ENCODE assay signal across 21 cellular contexts in the genomic region with DNA sequence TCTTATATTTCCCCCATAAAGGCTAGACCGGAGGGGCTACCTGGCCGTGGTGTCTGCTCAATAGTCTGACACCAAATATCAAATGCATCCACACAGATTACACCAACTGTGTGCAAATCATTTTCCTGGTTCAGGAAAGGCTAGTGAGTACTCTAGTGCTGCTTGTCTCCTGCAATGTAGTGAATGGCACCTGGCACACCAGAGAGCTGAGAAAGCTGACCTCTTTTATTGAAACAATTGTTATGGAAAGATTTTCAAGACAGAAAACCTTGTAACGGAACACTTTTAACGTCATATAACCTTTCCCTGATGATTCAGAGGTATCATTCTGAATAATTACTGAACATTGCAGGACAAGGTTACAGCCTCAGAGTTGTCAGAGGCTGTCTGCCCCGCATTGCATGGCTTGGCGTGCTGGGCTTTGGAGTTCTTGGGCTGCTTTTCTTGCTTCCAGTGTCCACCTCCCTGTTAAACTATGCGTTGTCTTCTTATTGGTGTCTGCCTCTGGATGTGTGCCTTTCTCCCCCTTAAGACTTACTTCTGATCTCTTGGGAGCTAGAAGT. TPM values are rescaled to one million over a fixed set of nuclear protein-coding genes. Genes with fewer than 3 reads are reported as not detected.
DNase-seq lines count a peak whose midpoint lies in the region; ATAC-seq and TF ChIP-seq lines count a peak whose summit lies in the region.
"Had no signal": no experiment of that assay in that cellular context is flagged by ENCODE, and none has a peak within 500 bp of the region (broad histone marks: within the 10 kb centered on the region; RNA-seq: fewer than 3 reads in every experiment).

No MANE protein-coding gene starts in this region.

- no peaks in the 10 kb centered on the region for H3K27me3 Mint-ChIP-seq in T-helper 2 cell treated with Interferon-gamma antibody and Interleukin-4, amounts not matched to agents 5 μg/mL and 100 μg/mL, for 36 hours (ENCODE audit: low read depth)
- no peaks in the 10 kb centered on the region for H3K27me3 Mint-ChIP-seq in activated T-helper 1 cell treated with anti-CD3 and anti-CD28 coated beads, Interleukin-12 subunit alpha, Interleukin-12 subunit beta, Interleukin-2, Interleukin-4 antibody, amounts not matched to agents 30 ng/mL and 10 ng/mL and 1 ng/mL, durations not matched to agents 14 hours and 24 hours and 36 hours (ENCODE audit: insufficient read depth)

- TF ChIP-seq POLR2A in spleen (IDR thresholded peaks at IDR 0.05) = no peak

- no peak overlapping the region for H3K4me3 ChIP-seq in spleen
- H3K4me3 ChIP-seq: heart right ventricle, skin epidermis, testis had no signal

- peaks cover 0 to 49% (median 3%) of the 10 kb centered on the region in 6 donors for H3K36me3 ChIP-seq in spleen

- no peak for ATAC-seq in HG02885 (IDR thresholded peaks at IDR 0.05; ENCODE audit: poor library complexity, unreplicated experiment)
- ATAC-seq: heart right ventricle had no signal

- peaks cover 41% of the 10 kb centered on the region for H3K4me1 Mint-ChIP-seq in T-helper 2 cell treated with Interferon-gamma antibody and Interleukin-4, amounts not matched to agents 5 μg/mL and 100 μg/mL, for 36 hours (ENCODE audit: low read depth)
- H3K4me1 Mint-ChIP-seq in activated T-helper 1 cell treated with anti-CD3 and anti-CD28 coated beads, Interleukin-12 subunit alpha, Interleukin-12 subunit beta, Interleukin-2, Interleukin-4 antibody, amounts not matched to agents 30 ng/mL and 10 ng/mL and 1 ng/mL, durations not matched to agents 14 hours and 24 hours and 36 hours (ENCODE audit: low read depth) = peaks cover 71% of the 10 kb centered on the region
- H3K4me1 Mint-ChIP-seq: CD14-positive monocyte had no signal

- no peaks in the 10 kb centered on the region for H3K27me3 ChIP-seq in spleen (replicated peaks in 1 of 7)
- H3K27me3 ChIP-seq: heart right ventricle, testis had no signal

- intact Hi-C loops in activated T-helper 1 cell treated with anti-CD3 and anti-CD28 coated beads, Interleukin-12 subunit alpha, Interleukin-12 subunit beta, Interleukin-2, Interleukin-4 antibody, amounts not matched to agents 30 ng/mL and 10 ng/mL and 1 ng/mL, durations not matched to agents 14 hours and 24 hours and 36 hours (cut with micrococcal nuclease) = loop anchor here (1.0 to 5.0 kb wide), 8 partner anchors 8 to 304 kb away; partner anchors contain the start of genes TMEM106C and VDR
- intact Hi-C loops in spleen (cut with DNase I; ENCODE audit: low total_unique reads) = no loop called here

- 78 to 86% (median 85%) methylated on average over 7 of the region's 7 CpGs for WGBS in spleen, 5 donors

- peaks cover 52% of the 10 kb centered on the region for H3K36me3 Mint-ChIP-seq in T-helper 2 cell treated with Interferon-gamma antibody and Interleukin-4, amounts not matched to agents 5 μg/mL and 100 μg/mL, for 36 hours (ENCODE audit: low read depth)
- H3K36me3 Mint-ChIP-seq in activated T-helper 1 cell treated with anti-CD3 and anti-CD28 coated beads, Interleukin-12 subunit alpha, Interleukin-12 subunit beta, Interleukin-2, Interleukin-4 antibody, amounts not matched to agents 30 ng/mL and 10 ng/mL and 1 ng/mL, durations not matched to agents 14 hours and 24 hours and 36 hours (ENCODE audit: low read depth) = peaks cover 85% of the 10 kb centered on the region

- H3K27ac ChIP-seq in spleen = no peak overlapping the region
- H3K27ac ChIP-seq: heart right ventricle, testis had no signal

- TF ChIP-seq CTCF in spleen (IDR thresholded peaks at IDR 0.05 in 8 of 11, conservative IDR thresholded peaks at IDR 0.05 in 3 of 11) = no peak

- no peak overlapping the region for H3K4me3 Mint-ChIP-seq in T-helper 2 cell treated with Interferon-gamma antibody and Interleukin-4, amounts not matched to agents 5 μg/mL and 100 μg/mL, for 36 hours
- peak overlapping the region; percentile 75 for H3K4me3 Mint-ChIP-seq in activated T-helper 1 cell treated with anti-CD3 and anti-CD28 coated beads, Interleukin-12 subunit alpha, Interleukin-12 subunit beta, Interleukin-2, Interleukin-4 antibody, amounts not matched to agents 30 ng/mL and 10 ng/mL and 1 ng/mL, durations not matched to agents 14 hours and 24 hours and 36 hours
- H3K4me3 Mint-ChIP-seq: CD14-positive monocyte had no signal

- H3K9me3 Mint-ChIP-seq in T-helper 2 cell treated with Interferon-gamma antibody and Interleukin-4, amounts not matched to agents 5 μg/mL and 100 μg/mL, for 36 hours = no peaks in the 10 kb centered on the region
- no peaks in the 10 kb centered on the region for H3K9me3 Mint-ChIP-seq in activated T-helper 1 cell treated with anti-CD3 and anti-CD28 coated beads, Interleukin-12 subunit alpha, Interleukin-12 subunit beta, Interleukin-2, Interleukin-4 antibody, amounts not matched to agents 30 ng/mL and 10 ng/mL and 1 ng/mL, durations not matched to agents 14 hours and 24 hours and 36 hours
- H3K9me3 Mint-ChIP-seq: CD14-positive monocyte had no signal

- DNase-seq in activated naive CD4-positive, alpha-beta T cell treated with Interleukin-2 at 50 U/mL for 16 hours = peak; percentile 50
- DNase-seq in activated naive CD4-positive, alpha-beta T cell (lab: John Stamatoyannopoulos, UW) = no peak
- DNase-seq in T-helper 2 cell treated with Interferon-gamma antibody and Interleukin-4, amounts not matched to agents 5 μg/mL and 100 μg/mL, for 36 hours (ENCODE audit: low spot score) = peak; percentile 54
- DNase-seq in activated T-helper 1 cell treated with anti-CD3 and anti-CD28 coated beads, Interleukin-12 subunit alpha, Interleukin-12 subunit beta, Interleukin-2, Interleukin-4 antibody, amounts not matched to agents 30 ng/mL and 10 ng/mL and 1 ng/mL, durations not matched to agents 14 hours and 24 hours and 36 hours (ENCODE audit: low spot score) = no peak
- peak; percentile 4 for DNase-seq in spleen
- DNase-seq in globus pallidus (ENCODE audit: low spot score) = no peak
- no peak for DNase-seq in NCI-H1417 treated with DMSO at 0.1 percent for 48 hours (lab: John Stamatoyannopoulos, UW)
- DNase-seq: cerebellar nuclear complex, EL, H7, heart right ventricle, mesenchymal stem cell, NCI-H1105, NCI-H2081, NCI-H345, NCI-H774, occipital lobe, testis had no signal

- H3K27ac Mint-ChIP-seq in T-helper 2 cell treated with Interferon-gamma antibody and Interleukin-4, amounts not matched to agents 5 μg/mL and 100 μg/mL, for 36 hours = peak overlapping the region; percentile 65
- peak overlapping the region; percentile 98 for H3K27ac Mint-ChIP-seq in activated T-helper 1 cell treated with anti-CD3 and anti-CD28 coated beads, Interleukin-12 subunit alpha, Interleukin-12 subunit beta, Interleukin-2, Interleukin-4 antibody, amounts not matched to agents 30 ng/mL and 10 ng/mL and 1 ng/mL, durations not matched to agents 14 hours and 24 hours and 36 hours

- H3K9me3 ChIP-seq in spleen = no peaks in the 10 kb centered on the region
- H3K9me3 ChIP-seq: heart right ventricle, testis had no signal

- H3K4me1 ChIP-seq in spleen = no peaks in the 10 kb centered on the region
- H3K4me1 ChIP-seq: heart right ventricle, testis had no signal

RNA-seq across cellular contexts. Expression of gene HDAC7, which starts 40.7 kb away (rescaled TPM):
- 453 and 466 TPM in 2 replicates for total RNA-seq in activated T-helper 1 cell treated with anti-CD3 and anti-CD28 coated beads, Interleukin-12 subunit alpha, Interleukin-12 subunit beta, Interleukin-2, Interleukin-4 antibody, amounts not matched to agents 30 ng/mL and 10 ng/mL and 1 ng/mL, durations not matched to agents 14 hours and 24 hours and 36 hours
- total RNA-seq in spleen = 100 to 1,000 TPM in 5 of 7 donors, 10 to 100 TPM in 2; 74.9 to 158 (median 132) TPM
- polyA plus RNA-seq in spleen = 10 to 100 TPM; 39.6 to 76.7 (median 52.2) TPM

RNA-seq across cellular contexts. Expression of gene VDR, which starts 44.4 kb away (rescaled TPM):
- 305 and 318 TPM in 2 replicates for total RNA-seq in activated T-helper 1 cell treated with anti-CD3 and anti-CD28 coated beads, Interleukin-12 subunit alpha, Interleukin-12 subunit beta, Interleukin-2, Interleukin-4 antibody, amounts not matched to agents 30 ng/mL and 10 ng/mL and 1 ng/mL, durations not matched to agents 14 hours and 24 hours and 36 hours
- 10 to 100 TPM in 1 of 7 donors, 1 to 10 TPM in 6; 5.5 to 10.5 (median 6.4) TPM for total RNA-seq in spleen
- polyA plus RNA-seq in spleen = under 1 TPM; 0.70 to 0.89 (median 0.83) TPM
- total RNA-seq: occipital lobe had no signal

Comparison
In these comparisons a context has a peak if more than half of its experiments do, and no peak if none do; other contexts are left out.
1. DNase-seq: peak in activated naive CD4-positive, alpha-beta T cell treated with Interleukin-2 at 50 U/mL for 16 hours (single experiment), T-helper 2 cell treated with Interferon-gamma antibody and Interleukin-4, amounts not matched to agents 5 μg/mL and 100 μg/mL, for 36 hours (single experiment) and spleen (single experiment); none in activated naive CD4-positive, alpha-beta T cell (0 of 4), activated T-helper 1 cell treated with anti-CD3 and anti-CD28 coated beads, Interleukin-12 subunit alpha, Interleukin-12 subunit beta, Interleukin-2, Interleukin-4 antibody, amounts not matched to agents 30 ng/mL and 10 ng/mL and 1 ng/mL, durations not matched to agents 14 hours and 24 hours and 36 hours (single experiment), globus pallidus (single experiment) and NCI-H1417 treated with DMSO at 0.1 percent for 48 hours (single experiment).
2. RNA of gene VDR, which starts 44.4 kb away (total RNA-seq): 305 to 318 TPM in activated T-helper 1 cell treated with anti-CD3 and anti-CD28 coated beads, Interleukin-12 subunit alpha, Interleukin-12 subunit beta, Interleukin-2, Interleukin-4 antibody, amounts not matched to agents 30 ng/mL and 10 ng/mL and 1 ng/mL, durations not matched to agents 14 hours and 24 hours and 36 hours; 5.5 to 10.5 TPM in spleen; every median in the first group is over 10 times any median in the second.